ENCODE assay signal across 8 cellular contexts in the genomic region with DNA sequence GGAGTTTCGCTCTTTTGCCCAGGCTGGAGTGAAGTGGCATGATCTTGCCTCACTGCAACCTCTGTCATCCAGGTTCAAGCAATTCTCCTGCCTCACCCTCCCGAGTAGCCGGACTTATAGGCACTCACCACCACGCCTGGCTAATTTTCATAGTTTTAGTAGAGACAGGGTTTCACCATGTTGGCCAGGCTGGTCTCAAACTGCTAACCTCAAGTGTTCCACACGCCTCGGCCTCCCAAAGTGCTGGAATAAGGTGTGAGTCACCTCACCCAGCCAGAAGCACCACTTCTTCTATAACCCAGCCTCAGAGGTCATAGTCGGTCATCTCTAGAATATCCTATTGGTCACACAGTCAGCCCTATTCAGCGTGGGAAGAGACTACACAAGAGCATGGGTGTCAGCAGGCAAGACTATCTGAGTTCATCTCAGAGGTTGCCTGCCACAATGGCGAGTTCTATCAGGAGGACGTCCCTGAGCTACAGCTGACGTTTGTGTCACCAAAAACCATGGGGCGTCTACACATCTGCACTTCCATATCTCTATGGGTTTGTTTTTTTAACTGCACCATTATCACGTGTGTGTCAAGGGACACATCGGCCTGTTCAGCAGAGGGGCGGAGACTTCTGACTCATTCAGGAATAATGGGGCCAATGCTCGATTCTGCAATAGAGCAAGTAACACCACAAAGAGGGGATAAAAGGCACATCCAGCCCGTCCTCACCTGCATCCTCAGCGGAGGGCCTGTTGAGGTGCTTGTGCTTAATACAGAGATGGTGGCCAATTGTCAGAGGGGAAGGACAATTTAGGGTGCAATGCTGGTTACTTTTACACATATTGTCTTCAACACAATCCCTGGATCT.
DNase-seq lines count a peak whose midpoint lies in the region; ATAC-seq and TF ChIP-seq lines count a peak whose summit lies in the region.

No MANE protein-coding gene starts in this region.

- H3K79me2 ChIP-seq in neural progenitor cell (ENCODE audit: low read depth) = no peaks in the 10 kb centered on the region

- no peaks in the 10 kb centered on the region for H3K36me3 Mint-ChIP-seq in neural progenitor cell

- H3K4me1 ChIP-seq in neural progenitor cell = peaks cover 4% of the 10 kb centered on the region

- DNase-seq in CMK (ENCODE audit: low read depth) (peak; percentile 57), NCI-H226 (peak; percentile 4), dermis microvascular lymphatic vessel endothelial cell (ENCODE audit: low read depth in 2 of 2) (peak; percentile 72 to 83), neural progenitor cell (ENCODE audit: low spot score) (no peak), GM19238 (ENCODE audit: insufficient read length, low spot score) (no peak), KG1 (lab: John Stamatoyannopoulos, UW) (no peak), NAMALWA (ENCODE audit: low spot score) (no peak)

- H3K9me3 Mint-ChIP-seq in neural progenitor cell = peaks cover 10% of the 10 kb centered on the region

- H4K20me1 ChIP-seq in neural progenitor cell (ENCODE audit: low read depth) = no peaks in the 10 kb centered on the region

- peaks cover 4% of the 10 kb centered on the region for H3K27me3 Mint-ChIP-seq in neural progenitor cell (ENCODE audit: insufficient read depth, low read depth)

- TF ChIP-seq CTCF in neural progenitor cell (IDR thresholded peaks at IDR 0.05) = no peak

- H3K4me3 Mint-ChIP-seq in neural progenitor cell = no peak overlapping the region

- no peak overlapping the region for H2AFZ ChIP-seq in neural progenitor cell (replicated peaks)

- no peak overlapping the region for H3K9ac ChIP-seq in neural progenitor cell

- ATAC-seq in HG03196 (IDR thresholded peaks at IDR 0.05; ENCODE audit: unreplicated experiment) = no peak

- H3K27ac Mint-ChIP-seq in neural progenitor cell = peak overlapping the region; percentile 81

- H3K4me1 Mint-ChIP-seq in neural progenitor cell = peaks cover 31% of the 10 kb centered on the region

- no peaks in the 10 kb centered on the region for H3F3A ChIP-seq in neural progenitor cell (ENCODE audit: low read depth)

- H3K9me3 ChIP-seq in neural progenitor cell (ENCODE audit: low read depth) = no peaks in the 10 kb centered on the region

- no peak overlapping the region for H3K4me3 ChIP-seq in neural progenitor cell

- no peaks in the 10 kb centered on the region for H3K36me3 ChIP-seq in neural progenitor cell

- no peak overlapping the region for H3K27ac ChIP-seq in neural progenitor cell

- no peak overlapping the region for H3K4me2 ChIP-seq in neural progenitor cell

- H3K27me3 ChIP-seq in neural progenitor cell = no peaks in the 10 kb centered on the region

Comparison
In these comparisons a context has a peak if more than half of its experiments do, and no peak if none do; other contexts are left out.
1. DNase-seq: peak in CMK (single experiment), NCI-H226 (single experiment) and dermis microvascular lymphatic vessel endothelial cell (2 of 2); none in neural progenitor cell (single experiment), GM19238 (single experiment), KG1 (single experiment) and NAMALWA (single experiment).